ENCODE assay signal across 10 cellular contexts in genomic region chr10:33612551-33612950, GRCh38.
DNase-seq lines count a peak whose midpoint lies in the region; ATAC-seq, FAIRE-seq and TF ChIP-seq lines count a peak whose summit lies in the region.
"Had no signal": no experiment of that assay in that cellular context is flagged by ENCODE, and none has a peak within 500 bp of the region (broad histone marks: within the 10 kb centered on the region; RNA-seq: fewer than 3 reads in every experiment).

No MANE protein-coding gene starts in this region.

- TF ChIP-seq CTCF in fibroblast of the aortic adventitia (IDR thresholded peaks at IDR 0.05; ENCODE audit: insufficient read depth, low read length), result no peak
- no peak for TF ChIP-seq CTCF in D721Med (IDR thresholded peaks at IDR 0.05; ENCODE audit: insufficient read depth, missing control alignments)

- H3K4me3 ChIP-seq in fibroblast of the aortic adventitia (ENCODE audit: low read depth, low read length), result no peak overlapping the region

- peak; percentile 12 to 75 for DNase-seq in NOMO-1 (lab: John Stamatoyannopoulos, UW; ENCODE audit: unreplicated experiment in 2 of 2)
- DNase-seq in fibroblast of the aortic adventitia (ENCODE audit: low read depth), result peak; percentile 79
- DNase-seq in renal cortical epithelial cell (ENCODE audit: low read depth), result peak; percentile 82
- DNase-seq in amygdala (lab: John Stamatoyannopoulos, UW), result no peak
- no peak for DNase-seq in D721Med (ENCODE audit: insufficient read length, low spot score)
- DNase-seq in ecto neural progenitor cell (ENCODE audit: low spot score), result no peak
- DNase-seq: activated CD8-positive, alpha-beta T cell treated with anti-CD3 and anti-CD28 coated beads, Interleukin-2, amount 10 ng/mL, durations not matched to agents 7 days and 5 days; NCI-H510A had no signal

- peak; percentile 94 for ATAC-seq in GM18520 (IDR thresholded peaks at IDR 0.05; ENCODE audit: unreplicated experiment)
- no peak for ATAC-seq in GM21737 (IDR thresholded peaks at IDR 0.05; ENCODE audit: unreplicated experiment)
- ATAC-seq: activated CD8-positive, alpha-beta T cell treated with anti-CD3 and anti-CD28 coated beads, Interleukin-2, amount 10 ng/mL, durations not matched to agents 7 days and 5 days had no signal

- FAIRE-seq in D721Med (lab: Jason Lieb, UNC), result no peak

Comparison
In these comparisons a context has a peak if more than half of its experiments do, and no peak if none do; other contexts are left out.
1. DNase-seq: peak in NOMO-1 (2 of 2), fibroblast of the aortic adventitia (single experiment) and renal cortical epithelial cell (single experiment); none in amygdala (0 of 56), D721Med (single experiment) and ecto neural progenitor cell (single experiment).